In the genomic region with DNA sequence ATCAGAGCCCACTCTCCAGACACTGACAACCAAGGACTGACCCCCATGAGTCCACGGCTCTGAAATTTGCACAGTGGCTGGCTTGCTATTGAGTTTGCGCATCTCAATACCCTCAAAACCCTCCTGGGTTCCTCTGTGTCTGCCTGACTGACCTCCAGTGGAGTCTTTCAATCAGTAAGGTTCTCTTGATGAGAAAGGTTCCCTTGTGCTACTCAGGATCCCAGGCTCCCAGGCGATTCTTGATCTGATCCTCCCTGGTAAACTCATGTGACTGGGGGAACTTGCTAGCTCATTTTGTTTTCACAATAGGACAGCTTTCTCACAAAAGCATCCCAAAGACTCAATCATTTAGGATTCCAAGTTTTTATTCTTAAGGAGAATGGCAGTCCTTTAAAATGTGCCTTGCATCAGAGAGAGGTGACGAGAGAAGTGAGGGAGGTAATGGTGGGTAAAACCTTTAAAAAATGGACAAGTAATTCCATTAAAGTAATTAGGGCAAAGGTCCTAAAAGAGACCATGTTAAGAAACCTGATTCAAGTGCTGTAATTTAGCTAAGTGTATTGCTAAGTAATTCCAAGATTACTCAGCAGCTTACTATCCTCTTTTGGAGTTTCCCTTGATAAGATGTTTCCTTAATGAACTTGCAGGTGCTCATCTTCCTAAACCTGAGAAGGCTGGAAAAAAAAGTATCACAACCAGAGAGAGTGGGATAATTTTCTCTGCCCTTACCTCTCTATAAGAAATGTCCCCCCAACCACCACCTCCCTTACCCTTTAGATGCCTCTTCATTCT, we compare ENCODE assay signal across 19 cellular contexts.
DNase-seq lines count a peak whose midpoint lies in the region; ATAC-seq, FAIRE-seq and TF ChIP-seq lines count a peak whose summit lies in the region.
"Had no signal": no experiment of that assay in that cellular context is flagged by ENCODE, and none has a peak within 500 bp of the region (broad histone marks: within the 10 kb centered on the region; RNA-seq: fewer than 3 reads in every experiment).

No MANE protein-coding gene starts in this region.

- TF ChIP-seq POLR2A in breast epithelium (IDR thresholded peaks at IDR 0.05), result no peak

- H3K36me3 ChIP-seq in breast epithelium (no peaks in the 10 kb centered on the region), left ventricle myocardium inferior (no peaks in the 10 kb centered on the region), pancreas (no peaks in the 10 kb centered on the region)

- peaks cover 0 to 5% of the 10 kb centered on the region in 2 donors for H3K4me1 ChIP-seq in breast epithelium
- H3K4me1 ChIP-seq in left ventricle myocardium inferior, result peaks cover 3% of the 10 kb centered on the region
- H3K4me1 ChIP-seq in pancreas, result no peaks in the 10 kb centered on the region

- no peak for ATAC-seq in pancreas
- ATAC-seq: GM12878, right cardiac atrium had no signal

- no peak for TF ChIP-seq CTCF in breast epithelium (IDR thresholded peaks at IDR 0.05)
- TF ChIP-seq CTCF in left ventricle myocardium inferior (IDR thresholded peaks at IDR 0.05; ENCODE audit: borderline replicate concordance), result no peak
- TF ChIP-seq CTCF in pancreas (IDR thresholded peaks at IDR 0.05), result no peak

- DNase-seq in NCI-H82 (lab: John Stamatoyannopoulos, UW) (peak; percentile 91), breast epithelium (ENCODE audit: low spot score in 2 of 2) (no peak), cerebellar cortex (ENCODE audit: low spot score) (no peak), left ventricle myocardium inferior (no peak), globus pallidus (ENCODE audit: low spot score) (no peak), pancreas (no peak)
- DNase-seq: activated CD4-positive, alpha-beta memory T cell treated with anti-CD3 and anti-CD28 coated beads, Interleukin-2, amount 10 ng/mL, durations not matched to agents 7 days and 5 days; activated CD4-positive, CD25-positive, alpha-beta regulatory T cell treated with anti-CD3 and anti-CD28 coated beads, Interleukin-2, amount 50 U/mL, for 72 hours; activated CD8-positive, alpha-beta memory T cell treated with anti-CD3 and anti-CD28 coated beads, Interleukin-2, amount 50 U/mL, for 48 hours; EL; Kasumi-1; mucosa of descending colon; NCI-H1694; NCI-H526 treated with DMSO at 0.1 percent for 48 hours; right cardiac atrium; stimulated activated CD4-positive, alpha-beta T cell treated with anti-CD3 and anti-CD28 coated beads, Interleukin-4, amount 100 ng/mL, for 1 hour had no signal

- WGBS in pancreas, 2 donors, result 92 to 95% methylated on average over 4 of the region's 4 CpGs

- intact Hi-C loops in breast epithelium (cut with DNase I; ENCODE audit: low total_unique reads) (no loop called here), left ventricle myocardium inferior (cut with micrococcal nuclease) (no loop called here), pancreas (cut with DNase I) (no loop called here)

- H3K9me3 ChIP-seq in breast epithelium, result no peaks in the 10 kb centered on the region
- H3K9me3 ChIP-seq in left ventricle myocardium inferior (replicated peaks), result no peaks in the 10 kb centered on the region
- no peaks in the 10 kb centered on the region for H3K9me3 ChIP-seq in pancreas
- H3K9me3 ChIP-seq: mucosa of descending colon had no signal

- H3K4me3 ChIP-seq in breast epithelium (no peak overlapping the region), left ventricle myocardium inferior (no peak overlapping the region), pancreas (no peak overlapping the region)
- H3K4me3 ChIP-seq: GM12878, mucosa of descending colon had no signal

- peak overlapping the region; percentile 78 to 83 for H3K27ac ChIP-seq in breast epithelium
- H3K27ac ChIP-seq in layer of hippocampus (ENCODE audit: low read depth, low read length), result peak overlapping the region; percentile 15
- H3K27ac ChIP-seq in left ventricle myocardium inferior (replicated peaks), result no peak overlapping the region
- no peak overlapping the region for H3K27ac ChIP-seq in pancreas

- FAIRE-seq in pancreas (lab: Jason Lieb, UNC), result no peak
- FAIRE-seq: GM12878, TTC549 had no signal

- H3K27me3 ChIP-seq in breast epithelium (no peaks in the 10 kb centered on the region), layer of hippocampus (ENCODE audit: control insufficient read depth, insufficient read depth, low read length) (no peaks in the 10 kb centered on the region), left ventricle myocardium inferior (ENCODE audit: low read depth) (no peaks in the 10 kb centered on the region), pancreas (no peaks in the 10 kb centered on the region)

Comparison
In these comparisons a context has a peak if more than half of its experiments do, and no peak if none do; other contexts are left out.
1. H3K27ac ChIP-seq: peak in breast epithelium (2 of 2) and layer of hippocampus (single experiment); none in left ventricle myocardium inferior (single experiment) and pancreas (0 of 4).